Comparison of ENCODE assay signal across 30 cellular contexts in the genomic region with DNA sequence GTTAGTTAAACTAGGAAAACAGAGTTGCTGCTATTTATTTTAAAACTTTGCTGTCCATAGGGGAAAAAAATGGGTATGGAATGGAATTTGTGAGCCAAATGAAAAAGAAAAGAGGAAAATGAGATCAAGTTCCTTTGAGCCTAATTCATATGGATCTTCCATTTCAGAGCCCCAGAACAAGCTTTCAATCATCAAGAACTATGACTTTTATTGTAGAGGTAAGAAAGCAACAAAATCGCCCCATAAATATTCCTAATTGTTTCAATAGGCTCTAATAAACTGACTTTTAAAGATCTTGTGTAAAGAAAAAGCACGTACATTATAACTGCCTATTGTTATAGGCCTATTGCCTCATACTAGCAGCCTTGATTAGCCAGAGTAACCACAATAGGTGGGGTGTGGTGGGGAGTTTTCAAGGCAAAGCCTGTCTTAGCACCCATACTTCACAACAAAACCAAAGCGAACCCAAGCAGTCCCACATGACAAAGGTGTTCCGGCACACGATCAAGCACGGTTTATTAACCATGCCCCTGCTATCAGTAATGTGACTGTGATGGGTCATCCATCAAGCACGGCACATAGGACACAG. TPM values are rescaled to one million over a fixed set of nuclear protein-coding genes. Genes with fewer than 3 reads are reported as not detected.
DNase-seq lines count a peak whose midpoint lies in the region; ATAC-seq, FAIRE-seq and TF ChIP-seq lines count a peak whose summit lies in the region.
"Had no signal": no experiment of that assay in that cellular context is flagged by ENCODE, and none has a peak within 500 bp of the region (broad histone marks: within the 10 kb centered on the region; RNA-seq: fewer than 3 reads in every experiment).

No MANE protein-coding gene starts in this region.

- in situ Hi-C loops in GM23248 (cut with MboI) = no loop called here

- H3K9me3 ChIP-seq in neural progenitor cell (ENCODE audit: low read depth) (no peaks in the 10 kb centered on the region), GM23248 (ENCODE audit: low read depth) (no peaks in the 10 kb centered on the region)
- H3K9me3 ChIP-seq: left lung, tibial nerve had no signal

- H3K27me3 Mint-ChIP-seq in neural progenitor cell (ENCODE audit: insufficient read depth, low read depth) = peaks cover 4% of the 10 kb centered on the region
- H3K27me3 Mint-ChIP-seq: B cell had no signal

- no peak overlapping the region for H3K9ac ChIP-seq in neural progenitor cell
- H3K9ac ChIP-seq in GM23248 = no peak overlapping the region

- H3K4me1 ChIP-seq in neural progenitor cell (peaks cover 12% of the 10 kb centered on the region), GM23248 (ENCODE audit: insufficient read depth) (peaks cover 26% of the 10 kb centered on the region)
- H3K4me1 ChIP-seq: gastroesophageal sphincter had no signal

- H3K4me3 ChIP-seq in neural progenitor cell (no peak overlapping the region), GM23248 (no peak overlapping the region)
- H3K4me3 ChIP-seq: gastroesophageal sphincter, left lung, skin epidermis, tibial nerve had no signal

- H3K27ac ChIP-seq in VCaP (peak overlapping the region; percentile 72), epithelial cell of prostate (peak overlapping the region; percentile 35), neural progenitor cell (no peak overlapping the region), GM23248 (no peak overlapping the region)
- H3K27ac ChIP-seq: gastroesophageal sphincter, tibial nerve had no signal

- ATAC-seq in HG02840 (IDR thresholded peaks at IDR 0.05; ENCODE audit: low FRiP score, unreplicated experiment) = no peak
- ATAC-seq: gastroesophageal sphincter; left lung; naive thymus-derived CD4-positive, alpha-beta T cell had no signal

- no peak overlapping the region for H2AFZ ChIP-seq in neural progenitor cell (replicated peaks)
- no peak overlapping the region for H2AFZ ChIP-seq in GM23248

- no peaks in the 10 kb centered on the region for H3K36me3 Mint-ChIP-seq in neural progenitor cell
- H3K36me3 Mint-ChIP-seq: CD8-positive, alpha-beta memory T cell had no signal

- no peaks in the 10 kb centered on the region for H3K79me2 ChIP-seq in neural progenitor cell (ENCODE audit: low read depth)
- no peaks in the 10 kb centered on the region for H3K79me2 ChIP-seq in GM23248 (ENCODE audit: insufficient read depth)

- TF ChIP-seq CTCF in VCaP (conservative IDR thresholded peaks at IDR 0.05) (no peak), neural progenitor cell (IDR thresholded peaks at IDR 0.05) (no peak)

- no peaks in the 10 kb centered on the region for H3K9me2 ChIP-seq in GM23248 (ENCODE audit: insufficient read depth)

- no peaks in the 10 kb centered on the region for H4K20me1 ChIP-seq in neural progenitor cell (ENCODE audit: low read depth)
- no peaks in the 10 kb centered on the region for H4K20me1 ChIP-seq in GM23248 (ENCODE audit: insufficient read depth)

- no peaks in the 10 kb centered on the region for H3K36me3 ChIP-seq in neural progenitor cell
- no peaks in the 10 kb centered on the region for H3K36me3 ChIP-seq in GM23248 (ENCODE audit: low read depth)
- H3K36me3 ChIP-seq: gastroesophageal sphincter, tibial nerve had no signal

- H3K4me3 Mint-ChIP-seq in neural progenitor cell = no peak overlapping the region
- H3K4me3 Mint-ChIP-seq: activated CD4-positive, alpha-beta T cell treated with anti-CD3 and anti-CD28 coated beads, Interleukin-2, amount 10 ng/mL, durations not matched to agents 7 days and 5 days; activated T-cell treated with anti-CD3 and anti-CD28 coated beads, Interleukin-2, amount 50 U/mL, for 72 hours; B cell; CD8-positive, alpha-beta memory T cell; endodermal cell; H9; mesothelial cell of epicardium; naive thymus-derived CD4-positive, alpha-beta T cell; T-helper 2 cell treated with Interferon-gamma antibody and Interleukin-4, amounts not matched to agents 5 μg/mL and 100 μg/mL, for 36 hours had no signal

- H3K4me1 Mint-ChIP-seq in neural progenitor cell = no peaks in the 10 kb centered on the region
- H3K4me1 Mint-ChIP-seq: B cell; CD8-positive, alpha-beta memory T cell had no signal

- H3F3A ChIP-seq in neural progenitor cell (ENCODE audit: low read depth) (peaks cover 6% of the 10 kb centered on the region), GM23248 (ENCODE audit: insufficient read depth) (peaks cover 19% of the 10 kb centered on the region; the same call in 1 of the 2 replicates)

- H3K27me3 ChIP-seq in neural progenitor cell = no peaks in the 10 kb centered on the region
- H3K27me3 ChIP-seq in GM23248 (replicated peaks; ENCODE audit: insufficient read depth) = no peaks in the 10 kb centered on the region
- H3K27me3 ChIP-seq: gastroesophageal sphincter, left lung, tibial nerve had no signal

- H3K4me2 ChIP-seq in neural progenitor cell (peak overlapping the region; percentile 17), GM23248 (ENCODE audit: unreplicated experiment) (no peak overlapping the region)

- no peaks in the 10 kb centered on the region for H3K9me3 Mint-ChIP-seq in neural progenitor cell
- H3K9me3 Mint-ChIP-seq: activated CD4-positive, alpha-beta T cell treated with anti-CD3 and anti-CD28 coated beads, Interleukin-2, amount 10 ng/mL, durations not matched to agents 7 days and 5 days; activated T-cell treated with anti-CD3 and anti-CD28 coated beads, Interleukin-2, amount 50 U/mL, for 72 hours; CD8-positive, alpha-beta memory T cell; endodermal cell; H9; mesothelial cell of epicardium; T-helper 2 cell treated with Interferon-gamma antibody and Interleukin-4, amounts not matched to agents 5 μg/mL and 100 μg/mL, for 36 hours had no signal

- H3K27ac Mint-ChIP-seq in neural progenitor cell = peak overlapping the region; percentile 9
- H3K27ac Mint-ChIP-seq: activated CD4-positive, alpha-beta T cell treated with anti-CD3 and anti-CD28 coated beads, Interleukin-2, amount 10 ng/mL, durations not matched to agents 7 days and 5 days; activated T-cell treated with anti-CD3 and anti-CD28 coated beads, Interleukin-2, amount 50 U/mL, for 72 hours; B cell; CD8-positive, alpha-beta memory T cell; endodermal cell; mesothelial cell of epicardium; naive thymus-derived CD4-positive, alpha-beta T cell; T-helper 2 cell treated with Interferon-gamma antibody and Interleukin-4, amounts not matched to agents 5 μg/mL and 100 μg/mL, for 36 hours had no signal

- FAIRE-seq in GM12891 (lab: Jason Lieb, UNC) = peak; percentile 52
- FAIRE-seq: HTR-8/SVneo had no signal

- TF ChIP-seq POLR2A in GM12891 (IDR thresholded peaks at IDR 0.05; ENCODE audit: low read depth, low read length) = no peak

- WGBS in GM23248 (ENCODE audit: low coverage in 1 of 2, low lambda C conversion rate in 2 of 2, missing lambda C conversion rate in 2 of 2), 2 experiments = 97 to 98% methylated on average over 7 of the region's 7 CpGs

- DNase-seq in GM12891 (ENCODE audit: insufficient read length, low spot score) (no peak), epithelial cell of prostate (ENCODE audit: low read depth, low spot score) (no peak), neural progenitor cell (ENCODE audit: low spot score) (no peak), glomerular visceral epithelial cell (ENCODE audit: extremely low spot score) (no peak), hippocampal formation (lab: John Stamatoyannopoulos, UW) (no peak), GM23248 (no peak)
- DNase-seq: activated CD4-positive, alpha-beta T cell treated with anti-CD3 and anti-CD28 coated beads, Interleukin-2, amount 10 ng/mL, durations not matched to agents 7 days and 5 days; activated naive CD4-positive, alpha-beta T cell treated with Interleukin-2 at 50 U/mL for 16 hours; activated T-cell treated with anti-CD3 and anti-CD28 coated beads, Interleukin-2, amount 50 U/mL, for 72 hours; CD8-positive, alpha-beta memory T cell; cortex of kidney; DMS153; endodermal cell; H9; KG1; left lung; naive thymus-derived CD4-positive, alpha-beta T cell; NCI-H1436; NCI-H446 treated with DMSO at 0.1 percent for 48 hours; retina; SHP77 treated with DMSO at 0.1 percent for 48 hours had no signal

TF ChIP-seq in GM12891, 5 proteins besides CTCF, POLR2A, EP300 and RAD21:
- TF ChIP-seq TAF1 (IDR thresholded peaks at IDR 0.05; ENCODE audit: low read depth, low read length) (no peak), PAX5 (IDR thresholded peaks at IDR 0.05; ENCODE audit: insufficient read depth, low read length, severe bottlenecking) (no peak)
TF ChIP-seq in GM12891: peak in this region for 0.

RNA-seq across cellular contexts. Expression of a gene that starts 44.4 kb away (rescaled TPM):
- 10.9 TPM for polyA plus RNA-seq in GM12891 (2012; ENCODE audit: low read depth, missing spikeins)
- total RNA-seq in neural progenitor cell (ENCODE audit: low replicate concordance) = 2.9 and 6.1 TPM in 2 replicates
- 1.3 and 2.0 TPM in 2 replicates for total RNA-seq in GM23248 (2014; rRNA removed; shearing (Covaris generic))
- 0.70 and 0.94 TPM in 2 replicates for polyA plus RNA-seq in GM23248 (2016; fragmentation: Nextera tagmentation; extraction: Ambion mirVana)
- polyA plus RNA-seq: CD8-positive, alpha-beta memory T cell had no signal

Comparison
In these comparisons a context has a peak if more than half of its experiments do, and no peak if none do; other contexts are left out.
1. H3K27ac ChIP-seq: peak in VCaP (single experiment) and epithelial cell of prostate (single experiment); none in neural progenitor cell (single experiment) and GM23248 (single experiment).